Comparison of ENCODE assay signal across 34 cellular contexts in the genomic region with DNA sequence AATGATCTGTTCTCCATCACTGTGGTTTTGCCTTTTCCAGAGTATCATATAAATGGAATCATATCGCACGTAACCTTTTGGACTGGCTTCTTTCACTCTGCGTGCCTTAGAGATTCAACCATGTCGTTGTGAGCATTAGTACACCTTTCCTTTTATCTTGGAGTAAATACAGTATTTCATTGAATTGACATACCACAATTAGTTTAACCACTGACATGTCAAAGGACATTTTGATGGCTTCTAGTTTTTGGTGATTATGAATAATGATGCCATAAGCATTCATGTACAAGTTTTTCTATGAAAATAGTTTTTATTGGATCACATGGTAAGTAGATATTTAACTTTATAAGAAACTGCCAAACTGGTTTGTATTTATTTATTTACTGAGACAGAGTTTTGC.
"Had no signal": no experiment of that assay in that cellular context is flagged by ENCODE, and none has a peak within 500 bp of the region (broad histone marks: within the 10 kb centered on the region; RNA-seq: fewer than 3 reads in every experiment).

No MANE protein-coding gene starts in this region.

- H3K27me3 ChIP-seq: MG63 had no signal

- H3K9ac ChIP-seq: KMS-11 had no signal

- DNase-seq: Karpas-422, Kasumi-1, KG1, MG63, MM.1S, MV-4-11, NCI-H1048, NCI-H1092, NCI-H1092 treated with DMSO at 0.1 percent for 48 hours, NCI-H1105, NCI-H1105 treated with DMSO at 0.1 percent for 48 hours, NCI-H1417, NCI-H1417 treated with DMSO at 0.1 percent for 48 hours, NCI-H1436, NCI-H1436 treated with DMSO at 0.1 percent for 48 hours, NCI-H146, NCI-H1694, NCI-H1694 treated with DMSO at 0.1 percent for 48 hours, NCI-H187, NCI-H187 treated with DMSO at 0.1 percent for 48 hours, NCI-H1930, NCI-H2029, NCI-H2029 treated with DMSO at 0.1 percent for 48 hours, NCI-H2081, NCI-H2081 treated with DMSO at 0.1 percent for 48 hours, NCI-H2107, NCI-H2171, NCI-H2171 treated with DMSO at 0.1 percent for 48 hours, NCI-H2227 treated with DMSO at 0.1 percent for 48 hours, NCI-H226, NCI-H345, NCI-H446, NCI-H446 treated with DMSO at 0.1 percent for 48 hours had no signal

- H3K9me3 ChIP-seq: MG63 had no signal

- H3K4me3 ChIP-seq: MG63 had no signal

- H3K36me3 ChIP-seq: MG63 had no signal

- H3K27ac ChIP-seq: KMS-11 had no signal

- H3K4me2 ChIP-seq: KMS-11 had no signal
